Comparison of ENCODE assay signal across 8 cellular contexts in the genomic region with DNA sequence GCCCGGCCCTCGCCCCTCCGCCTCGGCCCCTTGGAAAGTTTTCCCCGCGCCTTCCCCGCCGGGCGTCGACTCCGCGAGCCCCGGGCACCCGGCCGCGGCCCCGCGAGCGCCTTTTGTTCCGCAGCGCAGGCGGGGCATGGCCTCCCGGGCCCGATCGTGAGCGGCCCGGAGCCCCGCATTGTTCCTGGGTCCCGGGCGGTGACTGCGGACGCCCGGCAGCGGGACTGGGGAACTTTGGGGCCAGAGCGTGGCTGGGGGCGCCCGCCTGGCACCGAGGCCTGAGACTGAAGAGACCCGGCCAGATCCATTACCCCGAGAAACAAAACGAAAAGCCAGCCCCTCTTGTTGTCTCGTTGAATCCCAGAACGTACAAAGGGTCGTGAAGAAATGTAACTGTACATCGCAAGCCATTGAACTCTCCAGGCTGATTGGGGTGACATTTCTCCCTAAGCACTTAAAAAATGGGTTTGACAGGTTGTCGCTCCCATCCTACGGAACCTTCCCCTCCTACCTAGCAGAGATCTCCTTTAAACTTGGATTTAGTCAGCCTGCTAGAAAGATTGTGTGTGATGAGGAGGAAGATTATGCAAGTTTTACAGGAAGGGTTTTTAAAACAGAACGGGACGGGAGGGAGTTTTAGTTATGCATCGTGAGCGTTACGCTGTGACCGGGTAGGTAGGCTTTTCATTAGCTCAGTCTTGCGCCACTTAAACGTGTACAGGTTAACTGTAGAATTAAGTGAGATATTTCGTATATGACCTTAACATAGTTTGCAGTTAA. TPM values are rescaled to one million over a fixed set of nuclear protein-coding genes. Genes with fewer than 3 reads are reported as not detected.
DNase-seq lines count a peak whose midpoint lies in the region; TF ChIP-seq lines count a peak whose summit lies in the region.

No MANE protein-coding gene starts in this region.

- no peaks in the 10 kb centered on the region for H3K36me3 ChIP-seq in fibroblast of lung (ENCODE audit: control insufficient read depth, insufficient read depth, low read length)
- H3K36me3 ChIP-seq in neuronal stem cell (replicated peaks in 1 of 2; ENCODE audit: control insufficient read depth in 2 of 2, insufficient read depth in 2 of 2, low read length in 2 of 2) = peaks cover 0 to 8% of the 10 kb centered on the region in 2 donors

- no peak overlapping the region for H2BK5ac ChIP-seq in neuronal stem cell (ENCODE audit: low read length)

- H2AFZ ChIP-seq in fibroblast of lung (ENCODE audit: low read length) (peak overlapping the region; percentile 60), neuronal stem cell (ENCODE audit: low read length) (peak overlapping the region; percentile 96)

- H2AK5ac ChIP-seq in neuronal stem cell (ENCODE audit: low read depth, low read length) = no peak overlapping the region

- H3K4me1 Mint-ChIP-seq in activated CD4-positive, alpha-beta T cell treated with anti-CD3 and anti-CD28 coated beads, Interleukin-2, amount 10 ng/mL, durations not matched to agents 7 days and 5 days = peaks cover 56% of the 10 kb centered on the region

- no peak overlapping the region for H4K8ac ChIP-seq in neuronal stem cell (ENCODE audit: low read depth, low read length)

- H3K27me3 ChIP-seq in fibroblast of lung (ENCODE audit: control insufficient read depth, insufficient read depth, low read length) (no peaks in the 10 kb centered on the region), neuronal stem cell (ENCODE audit: control insufficient read depth in 3 of 3, insufficient read depth in 3 of 3, low read depth in 1 of 3, low read length in 3 of 3) (no peaks in the 10 kb centered on the region)

- H3K4me3 ChIP-seq in LNCaP clone FGC (ENCODE audit: low read depth, low read length) (peak overlapping the region; percentile 83), fibroblast of lung (replicated peaks in 1 of 4; ENCODE audit: control extremely low read depth in 1 of 4, insufficient read depth in 1 of 4, low read depth in 3 of 4, low read length in 4 of 4) (peak overlapping the region; percentile 88 to 99 (median 93)), neuronal stem cell (ENCODE audit: low read length in 2 of 2) (peak overlapping the region; percentile 94 to 98)

- peak overlapping the region; percentile 58 for H3K14ac ChIP-seq in neuronal stem cell (ENCODE audit: low read length)

- H3K36me3 Mint-ChIP-seq in activated CD4-positive, alpha-beta T cell treated with anti-CD3 and anti-CD28 coated beads, Interleukin-2, amount 10 ng/mL, durations not matched to agents 7 days and 5 days (ENCODE audit: low read depth) = peaks cover 10% of the 10 kb centered on the region

- no peak overlapping the region for H3K23ac ChIP-seq in neuronal stem cell (ENCODE audit: low read depth, low read length, poor library complexity)

- H3K9ac ChIP-seq in fibroblast of lung (ENCODE audit: insufficient read depth, low read length) (peak overlapping the region; percentile 89), neuronal stem cell (ENCODE audit: low read depth, low read length, poor library complexity) (peak overlapping the region; percentile 50)

- H2BK12ac ChIP-seq in neuronal stem cell (ENCODE audit: low read length) = no peak overlapping the region

- H3K9me3 Mint-ChIP-seq in activated CD4-positive, alpha-beta T cell treated with anti-CD3 and anti-CD28 coated beads, Interleukin-2, amount 10 ng/mL, durations not matched to agents 7 days and 5 days = no peaks in the 10 kb centered on the region

- H3K18ac ChIP-seq in neuronal stem cell (ENCODE audit: low read length) = peak overlapping the region; percentile 88

- H3K4me3 Mint-ChIP-seq in activated CD4-positive, alpha-beta T cell treated with anti-CD3 and anti-CD28 coated beads, Interleukin-2, amount 10 ng/mL, durations not matched to agents 7 days and 5 days = peak overlapping the region; percentile 79

- no peak overlapping the region for H4K91ac ChIP-seq in neuronal stem cell (ENCODE audit: low read depth, low read length, poor library complexity)

- H3K9me3 ChIP-seq in fibroblast of lung (ENCODE audit: control insufficient read depth, insufficient read depth, low read depth, low read length) (no peaks in the 10 kb centered on the region), neuronal stem cell (replicated peaks in 1 of 2; ENCODE audit: control insufficient read depth in 2 of 2, insufficient read depth in 1 of 2, low read depth in 1 of 2, low read length in 2 of 2) (no peaks in the 10 kb centered on the region)

- H2BK15ac ChIP-seq in neuronal stem cell (ENCODE audit: low read length) = no peak overlapping the region

- H3K27me3 Mint-ChIP-seq in activated CD4-positive, alpha-beta T cell treated with anti-CD3 and anti-CD28 coated beads, Interleukin-2, amount 10 ng/mL, durations not matched to agents 7 days and 5 days = no peaks in the 10 kb centered on the region

- no peak overlapping the region for H2BK120ac ChIP-seq in neuronal stem cell (ENCODE audit: low read depth, low read length)

- peak overlapping the region; percentile 64 for H3K4me2 ChIP-seq in fibroblast of lung (ENCODE audit: extremely low read depth, insufficient read depth, low read length)
- H3K4me2 ChIP-seq in neuronal stem cell (ENCODE audit: insufficient read depth, low read length, poor library complexity, severe bottlenecking) = peak overlapping the region; percentile 72

- WGBS in neuronal stem cell (ENCODE audit: extremely low coverage in 2 of 2, insufficient read length in 2 of 2, insufficient replicate concordance in 1 of 2), 2 donors = no CpG with 5 or more reads among the region's 56 CpGs

- no peaks in the 10 kb centered on the region for H3K79me1 ChIP-seq in neuronal stem cell (ENCODE audit: low read depth, low read length)

- CTCF ChIA-PET in activated CD4-positive, alpha-beta T cell treated with anti-CD3 and anti-CD28 coated beads, Interleukin-2, amount 10 ng/mL, durations not matched to agents 7 days and 5 days (lab: Charles Lee) = interaction anchor here (0.8 to 1.1 kb wide), 2 partner anchors 11 to 40 kb away, joined by 4 to 5 read pairs; no protein-coding TSS in a partner anchor

- H3K4me1 ChIP-seq in fibroblast of lung (ENCODE audit: control insufficient read depth, extremely low read depth, insufficient read depth, low read length) = peaks cover 7% of the 10 kb centered on the region
- H3K4me1 ChIP-seq in neuronal stem cell (ENCODE audit: control insufficient read depth in 2 of 2, insufficient read depth in 1 of 2, low read depth in 1 of 2, low read length in 2 of 2) = peaks cover 0 to 12% of the 10 kb centered on the region in 2 donors

- H3K27ac ChIP-seq in fibroblast of lung (ENCODE audit: insufficient read depth, low read length) (peak overlapping the region; percentile 90), neuronal stem cell (replicated peaks; ENCODE audit: low read length) (peak overlapping the region; percentile 96)

- peaks cover 3% of the 10 kb centered on the region for H4K20me1 ChIP-seq in fibroblast of lung (ENCODE audit: control insufficient read depth, extremely low read depth, insufficient read depth, low read length)

- POLR2A ChIA-PET in activated CD4-positive, alpha-beta T cell treated with anti-CD3 and anti-CD28 coated beads, Interleukin-2, amount 10 ng/mL, durations not matched to agents 7 days and 5 days (lab: Charles Lee) = no interaction called here

- TF ChIP-seq CTCF in LNCaP clone FGC (IDR thresholded peaks at IDR 0.05; ENCODE audit: control insufficient read depth, extremely low read depth, insufficient read depth) = peak; percentile 15; the same call in 1 of the 2 replicates
- TF ChIP-seq CTCF in fibroblast of lung (conservative IDR thresholded peaks at IDR 0.05 in 1 of 2, IDR thresholded peaks at IDR 0.05 in 1 of 2; ENCODE audit: low read depth in 1 of 2, low read length in 2 of 2) = no peak

- peaks cover 53% of the 10 kb centered on the region for H3K79me2 ChIP-seq in fibroblast of lung (ENCODE audit: control insufficient read depth, insufficient read depth, low read length)

- no peak overlapping the region for H3K4ac ChIP-seq in neuronal stem cell (ENCODE audit: low read length)

- H3K27ac Mint-ChIP-seq in activated CD4-positive, alpha-beta T cell treated with anti-CD3 and anti-CD28 coated beads, Interleukin-2, amount 10 ng/mL, durations not matched to agents 7 days and 5 days = peak overlapping the region; percentile 90

- DNase-seq in activated T-cell treated with anti-CD3 and anti-CD28 coated beads for 24 hours (ENCODE audit: low read depth) = peak; percentile 11
- no peak for DNase-seq in activated T-cell treated with anti-CD3 and anti-CD28 coated beads for 4 hours
- peak; percentile 45 for DNase-seq in HCEC 1CT
- no peak for DNase-seq in LNCaP clone FGC (ENCODE audit: low read depth)
- DNase-seq in activated CD4-positive, alpha-beta T cell treated with anti-CD3 and anti-CD28 coated beads, Interleukin-2, amount 10 ng/mL, durations not matched to agents 7 days and 5 days = peak; percentile 30
- DNase-seq in fibroblast of lung (ENCODE audit: low read depth in 2 of 2) = peak; percentile 40 to 50
- DNase-seq in neuronal stem cell (ENCODE audit: low spot score) = no peak
- no peak for DNase-seq in cerebellum (ENCODE audit: low spot score)

RNA-seq across cellular contexts. Expression of gene METTL9, which starts 0.8 kb away (rescaled TPM):
- total RNA-seq in activated CD4-positive, alpha-beta T cell treated with anti-CD3 and anti-CD28 coated beads, Interleukin-2, amount 10 ng/mL, durations not matched to agents 7 days and 5 days = 10 to 100 TPM; 82.1 to 87.1 TPM
- total RNA-seq in fibroblast of lung (163 and 176 TPM in 2 replicates), cerebellum (138 TPM)
- 104 and 124 TPM in 2 replicates for polyA plus RNA-seq in fibroblast of lung
- 89.4 and 97.9 TPM in 2 replicates for polyA plus RNA-seq in fibroblast of lung (2012)
- 5.7 and 10.0 TPM in 2 replicates for polyA minus RNA-seq in fibroblast of lung (ENCODE audit: low replicate concordance)
- polyA plus RNA-seq in neuronal stem cell (2013, experiment 1 of 2) = 168 TPM
- polyA plus RNA-seq in neuronal stem cell (2013, experiment 2 of 2) = 167 TPM

RNA-seq across cellular contexts. Expression of gene IGSF6, which starts 52.2 kb away (rescaled TPM):
- under 1 TPM; 0.15 to 0.25 TPM for total RNA-seq in activated CD4-positive, alpha-beta T cell treated with anti-CD3 and anti-CD28 coated beads, Interleukin-2, amount 10 ng/mL, durations not matched to agents 7 days and 5 days
- total RNA-seq in fibroblast of lung (under 0.01 TPM in 1 of 2 replicates, not detected in the other), cerebellum (1.8 TPM)
- not detected in 2 replicates for polyA plus RNA-seq in fibroblast of lung
- 0.03 and 0.08 TPM in 2 replicates for polyA plus RNA-seq in fibroblast of lung (2012)
- polyA minus RNA-seq in fibroblast of lung (ENCODE audit: low replicate concordance) = not detected in 2 replicates
- not detected for polyA plus RNA-seq in neuronal stem cell (2013, experiment 1 of 2)
- polyA plus RNA-seq in neuronal stem cell (2013, experiment 2 of 2) = not detected

Comparison
In these comparisons a context has a peak if more than half of its experiments do, and no peak if none do; other contexts are left out.
1. DNase-seq: peak in activated T-cell treated with anti-CD3 and anti-CD28 coated beads for 24 hours (single experiment), HCEC 1CT (single experiment), activated CD4-positive, alpha-beta T cell treated with anti-CD3 and anti-CD28 coated beads, Interleukin-2, amount 10 ng/mL, durations not matched to agents 7 days and 5 days (single experiment) and fibroblast of lung (2 of 2); none in activated T-cell treated with anti-CD3 and anti-CD28 coated beads for 4 hours (single experiment), LNCaP clone FGC (single experiment), neuronal stem cell (single experiment) and cerebellum (single experiment).
2. Peak in every context shown above with its lines, with median percentiles within 50 percentile points of each other: H3K4me3 ChIP-seq.